2 cellular contexts compared by ENCODE assay signal in the genomic region with DNA sequence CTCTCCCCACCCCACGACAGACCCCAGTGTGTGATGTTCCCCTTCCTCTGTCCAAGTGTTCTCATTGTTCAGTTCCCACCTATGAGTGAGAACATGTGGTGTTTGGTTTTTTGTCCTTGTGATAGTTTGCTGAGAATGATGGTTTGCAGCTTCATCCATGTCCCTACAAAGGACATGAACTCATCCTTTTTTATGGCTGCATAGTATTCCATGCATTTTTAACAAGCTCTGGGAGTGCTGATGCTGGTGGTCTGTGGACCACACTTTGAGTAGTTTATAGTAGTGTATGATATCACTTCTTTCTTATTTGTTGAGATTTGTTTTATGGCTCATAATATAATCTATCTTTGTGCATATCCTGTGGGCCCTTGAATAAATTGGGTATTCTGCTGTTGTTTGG.
DNase-seq lines count a peak whose midpoint lies in the region; ATAC-seq, FAIRE-seq and TF ChIP-seq lines count a peak whose summit lies in the region.
"Not testable (repeated sequence)": the region's sequence is repeated elsewhere in the genome, so short reads cannot be mapped to it uniquely, and the experiment has no call there.

No MANE protein-coding gene starts in this region.

- not testable (repeated sequence) for H3K79me2 ChIP-seq in K562 (ENCODE audit: control insufficient read depth, insufficient read depth, low read length)

- not testable (repeated sequence) for H3K9ac ChIP-seq in K562 (ENCODE audit: insufficient read depth in 1 of 2, low read depth in 2 of 2, low read length in 2 of 2)

- H3K9me3 ChIP-seq in HEK293 (ENCODE audit: control insufficient read depth, insufficient read depth, low read depth, low read length); K562 (replicated peaks; ENCODE audit: control insufficient read depth, insufficient read depth, low read depth, low read length): not testable (repeated sequence)

- TF ChIP-seq EP300 in K562 (IDR thresholded peaks at IDR 0.05; ENCODE audit: low read length), result not testable (repeated sequence)

- intact Hi-C loops in K562 (cut with micrococcal nuclease), result not testable (repeated sequence)

- BruUV-seq in K562 (replicated peaks; lab: Mats Ljungman, UMichigan), result not testable (repeated sequence)

- not testable (repeated sequence) for H3K4me2 ChIP-seq in K562 (ENCODE audit: insufficient read depth, low read length)

- H3K27ac ChIP-seq in HEK293 (ENCODE audit: extremely low read depth, low read depth, low read length); K562 (ENCODE audit: extremely low read depth, low read depth, low read length): not testable (repeated sequence)

- POLR2A ChIA-PET in HEK293 (lab: Yijun Ruan, JAX); K562 (lab: Yijun Ruan, JAX): not testable (repeated sequence)

- FAIRE-seq in K562 (lab: Jason Lieb, UNC), result not testable (repeated sequence)

- H3K36me3 ChIP-seq in HEK293 (ENCODE audit: control insufficient read depth in 2 of 2, insufficient read depth in 1 of 2, low read length in 2 of 2); K562 (ENCODE audit: control insufficient read depth, insufficient read depth, low read length): not testable (repeated sequence)

- H3K4me1 ChIP-seq in HEK293 (ENCODE audit: control insufficient read depth, insufficient read depth, low read length); K562 (replicated peaks in 1 of 2; ENCODE audit: control insufficient read depth in 2 of 2, insufficient read depth in 2 of 2, low read length in 2 of 2): not testable (repeated sequence)

- DNase-seq in K562 (ENCODE audit: extremely low read depth in 1 of 4, low spot score in 3 of 4), result not testable (repeated sequence)

- not testable (repeated sequence) for H2AFZ ChIP-seq in K562 (ENCODE audit: low read depth, low read length)

- H3K27me3 ChIP-seq in K562 (ENCODE audit: control insufficient read depth in 2 of 2, insufficient read depth in 2 of 2, low read length in 2 of 2), result not testable (repeated sequence)

- TF ChIP-seq CTCF in HEK293 (tag by site-specific recombination; IDR thresholded peaks at IDR 0.05); K562 (IDR thresholded peaks at IDR 0.05 in 2 of 3, conservative IDR thresholded peaks at IDR 0.05 in 1 of 3; ENCODE audit: insufficient read depth in 2 of 3, low read depth in 1 of 3, low read length in 3 of 3): not testable (repeated sequence)

- no CpG with 5 or more reads among the region's 1 CpG for WGBS in K562 (ENCODE audit: insufficient coverage, low coverage, missing lambda C conversion rate)

- not testable (repeated sequence) for TF ChIP-seq POLR2A in K562 (conservative IDR thresholded peaks at IDR 0.05)

- H4K20me1 ChIP-seq in K562 (replicated peaks; ENCODE audit: control insufficient read depth, insufficient read depth, low read length), result not testable (repeated sequence)

- CTCF ChIA-PET in HEK293 (lab: Yijun Ruan, JAX); K562 (lab: Yijun Ruan, JAX; ENCODE audit: low intra/inter-chr PET ratio): not testable (repeated sequence)

- not testable (repeated sequence) for H3K9me1 ChIP-seq in K562 (ENCODE audit: control insufficient read depth, insufficient read depth, low read length)

- not testable (repeated sequence) for ATAC-seq in K562

- not testable (repeated sequence) for TF ChIP-seq RAD21 in K562 (CRISPR knock-in tag; conservative IDR thresholded peaks at IDR 0.05 in 1 of 2, IDR thresholded peaks at IDR 0.05 in 1 of 2)

- not testable (repeated sequence) for H3K4me3 ChIP-seq in HEK293 (ENCODE audit: low read depth, low read length); K562

- in situ Hi-C loops in K562 (cut with MboI), result not testable (repeated sequence)

TF ChIP-seq in HEK293, 187 proteins besides CTCF, POLR2A, EP300 and RAD21:
- TF ChIP-seq ZNF146 (tag by site-specific recombination; IDR thresholded peaks at IDR 0.05), result peak; percentile 81

TF ChIP-seq in K562, 482 proteins besides CTCF, POLR2A, EP300 and RAD21:
- TF ChIP-seq ZNF146 (CRISPR knock-in tag; IDR thresholded peaks at IDR 0.05; ENCODE audit: unreplicated experiment), result peak; percentile 57
TF ChIP-seq in K562: peak in this region for 1; not testable (repeated sequence) for 481.
